In the genomic region with DNA sequence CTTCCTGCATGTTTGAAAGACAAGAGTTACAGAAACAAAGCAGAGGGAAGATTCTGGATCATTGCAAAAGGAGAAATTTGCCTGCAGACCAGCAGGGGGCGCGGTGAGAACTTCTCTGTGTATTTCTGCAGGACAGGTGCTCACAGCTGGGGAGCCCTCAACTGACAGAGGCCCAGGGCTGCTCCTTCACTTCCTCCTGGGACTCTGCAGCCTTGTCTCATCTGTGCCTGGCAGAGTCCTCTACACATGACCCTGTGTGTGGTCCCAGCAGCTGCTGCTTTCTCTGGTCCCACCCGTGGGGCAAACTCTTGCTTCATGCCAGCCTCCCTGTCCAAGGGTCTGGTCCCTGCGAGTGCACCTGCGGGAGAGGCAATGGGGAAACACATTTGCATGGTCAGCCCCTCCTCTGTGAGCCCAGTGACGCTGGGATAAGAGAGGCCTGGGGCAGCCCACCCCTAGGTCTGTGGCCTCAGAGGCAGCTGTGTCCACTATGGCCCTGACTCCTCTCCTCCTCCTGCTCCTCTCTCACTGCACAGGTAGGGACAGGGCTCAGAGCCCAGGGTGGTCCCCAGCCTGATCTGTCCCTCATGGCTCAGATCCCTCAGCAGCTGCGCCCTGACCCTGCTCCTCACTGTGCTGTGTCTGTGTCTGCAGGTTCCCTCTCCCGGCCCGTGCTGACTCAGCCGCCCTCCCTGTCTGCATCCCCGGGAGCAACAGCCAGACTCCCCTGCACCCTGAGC, we compare ENCODE assay signal across 9 cellular contexts. TPM values are rescaled to one million over a fixed set of nuclear protein-coding genes. Genes with fewer than 3 reads are reported as not detected.
DNase-seq lines count a peak whose midpoint lies in the region; ATAC-seq and TF ChIP-seq lines count a peak whose summit lies in the region.
"Had no signal": no experiment of that assay in that cellular context is flagged by ENCODE, and none has a peak within 500 bp of the region (broad histone marks: within the 10 kb centered on the region; RNA-seq: fewer than 3 reads in every experiment).

No MANE protein-coding gene starts in this region.

- no peaks in the 10 kb centered on the region for H3K9me3 Mint-ChIP-seq in natural killer cell

- intact Hi-C loops in natural killer cell (cut with micrococcal nuclease), result no loop called here

- H3K4me3 ChIP-seq in AG04450 (ENCODE audit: low read depth, low read length) (no peak overlapping the region), GM12875 (ENCODE audit: low read depth, low read length) (no peak overlapping the region), HL-60 (replicated peaks; ENCODE audit: insufficient read depth, low read length) (no peak overlapping the region), choroid plexus epithelial cell (ENCODE audit: low read depth, low read length) (no peak overlapping the region)

- H3K27ac Mint-ChIP-seq in natural killer cell, result no peak overlapping the region

- H3K9me3 ChIP-seq in AG04450 (ENCODE audit: control insufficient read depth, insufficient read depth, low read length), result no peaks in the 10 kb centered on the region; the same call in 1 of the 2 replicates

- ATAC-seq in natural killer cell (peak in 1 of 3 donors; percentile 48), HG02973 (IDR thresholded peaks at IDR 0.05; ENCODE audit: unreplicated experiment) (no peak)

- no peaks in the 10 kb centered on the region for H3K4me1 Mint-ChIP-seq in natural killer cell

- H3K27ac ChIP-seq in AG04450 (ENCODE audit: low read depth, low read length) (no peak overlapping the region), HL-60 (replicated peaks) (no peak overlapping the region)
- H3K27ac ChIP-seq: epithelial cell of prostate had no signal

- TF ChIP-seq CTCF in AG04450 (IDR thresholded peaks at IDR 0.05; ENCODE audit: low read depth, low read length) (peak; percentile 86), GM12875 (IDR thresholded peaks at IDR 0.05; ENCODE audit: borderline replicate concordance, insufficient read depth, low read depth, low read length) (peak; percentile 83), HL-60 (IDR thresholded peaks at IDR 0.05; ENCODE audit: insufficient read depth, low read length) (peak; percentile 26), choroid plexus epithelial cell (conservative IDR thresholded peaks at IDR 0.05; ENCODE audit: low read depth, low read length) (peak; percentile 85), natural killer cell (IDR thresholded peaks at IDR 0.05) (peak; percentile 72)

- peak; percentile 21 for DNase-seq in AG04450 (ENCODE audit: low read depth, low spot score)
- DNase-seq in HL-60 (ENCODE audit: low read depth in 1 of 2, low spot score in 1 of 2), result peak in 1 of 2 experiments; percentile 31
- peak; percentile 52 for DNase-seq in SIG-M5 treated with dmso at 0.1 percent for 504 hours (lab: John Stamatoyannopoulos, UW; ENCODE audit: unreplicated experiment)
- peak; percentile 71 for DNase-seq in choroid plexus epithelial cell (ENCODE audit: low read depth)
- DNase-seq in natural killer cell, result no peak
- DNase-seq in UCSD-AML1 (lab: John Stamatoyannopoulos, UW; ENCODE audit: unreplicated experiment), result no peak

- peaks cover 16 to 53% of the 10 kb centered on the region in 2 donors for H3K27me3 Mint-ChIP-seq in natural killer cell (ENCODE audit: low read depth in 2 of 2)

- POLR2A ChIA-PET in AG04450 (lab: Yijun Ruan, JAX), result no interaction called here

- H3K27me3 ChIP-seq in AG04450 (ENCODE audit: control insufficient read depth, insufficient read depth, low read length) (peaks cover 30% of the 10 kb centered on the region), HL-60 (ENCODE audit: insufficient read depth, poor library complexity, severe bottlenecking) (no peaks in the 10 kb centered on the region)

- CTCF ChIA-PET in AG04450 (lab: Charles Lee), result interaction anchor here (0.6 to 2.9 kb wide), 21 partner anchors 9 to 273 kb away, joined by 3 to 17 read pairs (median 5); no protein-coding TSS in a partner anchor

- no peaks in the 10 kb centered on the region for H3K36me3 Mint-ChIP-seq in natural killer cell

- H3K4me3 Mint-ChIP-seq in natural killer cell, result no peak overlapping the region

RNA-seq across cellular contexts. Expression of a gene that starts 43.2 kb away (rescaled TPM):
- polyA plus RNA-seq in AG04450 (2011; rRNA removed), result not detected in 2 replicates
- polyA minus RNA-seq in AG04450 (2011; rRNA and poly(A)+ RNA removed), result not detected in 2 replicates
- total RNA-seq in natural killer cell, result not detected

Comparison
In these comparisons a context has a peak if more than half of its experiments do, and no peak if none do; other contexts are left out.
1. DNase-seq: peak in AG04450 (single experiment), SIG-M5 treated with dmso at 0.1 percent for 504 hours (single experiment) and choroid plexus epithelial cell (single experiment); none in natural killer cell (single experiment) and UCSD-AML1 (single experiment).
2. CTCF ChIP-seq: peak in every context shown above with its lines; median percentile 86 in AG04450; 85 in choroid plexus epithelial cell; 83 in GM12875; 72 in natural killer cell; 26 in HL-60.